ENCODE assay signal across 3 cellular contexts in genomic region chr18:8770655-8771054, GRCh38.
A peak's percentile ranks its signal among the peaks of the same experiment; 100 is the strongest.
TF ChIP-seq lines count a peak whose summit lies in the region.

No MANE protein-coding gene starts in this region.

TF ChIP-seq in IMR-90, 13 proteins besides CTCF, POLR2A, EP300 and RAD21:
- TF ChIP-seq CEBPB (IDR thresholded peaks at IDR 0.05; ENCODE audit: low read depth, low read length) (peak; percentile 24; the same call in 1 of the 2 replicates), CHD1 (IDR thresholded peaks at IDR 0.05; ENCODE audit: low read depth, low read length) (no peak)

TF ChIP-seq in WTC11, 78 proteins besides CTCF, POLR2A, EP300 and RAD21:
- TF ChIP-seq, protein P1, sequence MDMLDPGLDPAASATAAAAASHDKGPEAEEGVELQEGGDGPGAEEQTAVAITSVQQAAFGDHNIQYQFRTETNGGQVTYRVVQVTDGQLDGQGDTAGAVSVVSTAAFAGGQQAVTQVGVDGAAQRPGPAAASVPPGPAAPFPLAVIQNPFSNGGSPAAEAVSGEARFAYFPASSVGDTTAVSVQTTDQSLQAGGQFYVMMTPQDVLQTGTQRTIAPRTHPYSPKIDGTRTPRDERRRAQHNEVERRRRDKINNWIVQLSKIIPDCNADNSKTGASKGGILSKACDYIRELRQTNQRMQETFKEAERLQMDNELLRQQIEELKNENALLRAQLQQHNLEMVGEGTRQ (CRISPR knock-in tag; IDR thresholded peaks at IDR 0.05) = no peak
- TF ChIP-seq JAZF1 (CRISPR knock-in tag; IDR thresholded peaks at IDR 0.05) = no peak
- TF ChIP-seq, protein P2, sequence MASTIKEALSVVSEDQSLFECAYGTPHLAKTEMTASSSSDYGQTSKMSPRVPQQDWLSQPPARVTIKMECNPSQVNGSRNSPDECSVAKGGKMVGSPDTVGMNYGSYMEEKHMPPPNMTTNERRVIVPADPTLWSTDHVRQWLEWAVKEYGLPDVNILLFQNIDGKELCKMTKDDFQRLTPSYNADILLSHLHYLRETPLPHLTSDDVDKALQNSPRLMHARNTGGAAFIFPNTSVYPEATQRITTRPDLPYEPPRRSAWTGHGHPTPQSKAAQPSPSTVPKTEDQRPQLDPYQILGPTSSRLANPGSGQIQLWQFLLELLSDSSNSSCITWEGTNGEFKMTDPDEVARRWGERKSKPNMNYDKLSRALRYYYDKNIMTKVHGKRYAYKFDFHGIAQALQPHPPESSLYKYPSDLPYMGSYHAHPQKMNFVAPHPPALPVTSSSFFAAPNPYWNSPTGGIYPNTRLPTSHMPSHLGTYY (CRISPR knock-in tag; IDR thresholded peaks at IDR 0.05) = no peak

TF ChIP-seq in H1, 55 proteins besides CTCF, POLR2A, EP300 and RAD21:
- TF ChIP-seq ASH2L (IDR thresholded peaks at IDR 0.05; ENCODE audit: low read length) (no peak), EZH2 (IDR thresholded peaks at IDR 0.05; ENCODE audit: low read depth, low read length, severe bottlenecking) (no peak), RBBP5 (IDR thresholded peaks at IDR 0.05; ENCODE audit: borderline replicate concordance, low read depth, low read length) (no peak), SUZ12 (IDR thresholded peaks at IDR 0.05; ENCODE audit: low read length) (no peak), CHD7 (IDR thresholded peaks at IDR 0.05; ENCODE audit: insufficient replicate concordance, low read length) (no peak), CEBPB (IDR thresholded peaks at IDR 0.05; ENCODE audit: low read depth, low read length) (0 out of 2 replicates have a peak, but pooled peaks have one; percentile 37)
TF ChIP-seq in H1: peak in this region for 1.
